ENCODE assay signal across 8 cellular contexts in the genomic region with DNA sequence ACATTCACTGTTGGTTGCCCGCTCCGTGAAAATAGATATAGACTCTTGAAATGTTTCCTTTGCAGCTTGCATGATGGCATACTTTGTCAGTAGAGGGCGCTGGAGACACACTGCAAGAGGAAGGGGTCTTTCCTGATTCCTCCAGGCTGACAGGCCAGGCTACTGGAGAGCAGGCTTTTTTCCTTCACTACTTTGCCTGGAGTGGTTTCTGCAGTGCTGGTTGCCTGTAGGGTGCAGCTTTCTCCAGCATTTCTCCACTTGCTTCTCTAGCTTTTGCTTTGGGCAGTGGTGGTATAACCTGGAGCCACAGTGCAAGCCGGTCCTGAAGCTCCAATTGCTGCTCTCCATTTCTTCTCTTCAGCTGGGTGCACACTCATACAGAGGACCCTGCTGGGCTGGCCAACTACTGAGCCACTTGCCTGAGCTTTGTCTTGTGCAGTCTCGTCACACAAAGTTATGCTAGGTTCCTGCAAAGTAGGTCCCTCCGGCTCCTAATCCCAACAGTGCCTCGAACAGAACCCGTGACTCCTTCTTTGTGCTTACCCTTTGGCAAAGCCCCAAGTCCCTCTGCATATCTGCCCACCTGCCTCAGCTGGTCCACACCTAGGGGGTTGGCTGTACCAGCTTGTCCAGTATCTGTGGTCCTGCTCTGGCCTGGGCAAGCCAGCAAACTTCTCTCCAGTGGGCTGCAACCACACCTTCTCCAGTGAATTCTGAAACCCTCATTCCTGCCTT. TPM values are rescaled to one million over a fixed set of nuclear protein-coding genes. Genes with fewer than 3 reads are reported as not detected.
A peak's percentile ranks its signal among the peaks of the same experiment; 100 is the strongest.
DNase-seq lines count a peak whose midpoint lies in the region; TF ChIP-seq lines count a peak whose summit lies in the region.

No MANE protein-coding gene starts in this region.

- no peaks in the 10 kb centered on the region for H3K4me1 ChIP-seq in A673 (ENCODE audit: insufficient read depth, low read length, poor library complexity, severe bottlenecking)
- H3K4me1 ChIP-seq in HEK293 (ENCODE audit: control insufficient read depth, insufficient read depth, low read length) = no peaks in the 10 kb centered on the region
- H3K4me1 ChIP-seq in MM.1S (ENCODE audit: low read length) = no peaks in the 10 kb centered on the region

- H2AFZ ChIP-seq in MM.1S (ENCODE audit: low read length) = no peak overlapping the region

- H3K79me2 ChIP-seq in MM.1S (ENCODE audit: low read length) = no peaks in the 10 kb centered on the region

- H3K27me3 ChIP-seq in A673 (replicated peaks; ENCODE audit: insufficient read depth, low read depth, low read length, poor library complexity) (no peaks in the 10 kb centered on the region), MM.1S (replicated peaks; ENCODE audit: insufficient read depth, low read length) (no peaks in the 10 kb centered on the region), dorsolateral prefrontal cortex (peaks cover 0 to 4% (median 0%) of the 10 kb centered on the region in 45 donors)

- H3F3A ChIP-seq in MM.1S (ENCODE audit: insufficient read depth, low read length) = no peaks in the 10 kb centered on the region

- intact Hi-C loops in A673 (cut with micrococcal nuclease; ENCODE audit: unreplicated experiment) (loop anchor here (1.0 to 5.0 kb wide), 2 partner anchors 79 to 558 kb away; no protein-coding TSS in a partner anchor), dorsolateral prefrontal cortex (cut with DNase I) (loop anchor here in 1 of 2 donors (5.0 kb wide), 1 partner anchor 78 kb away; no protein-coding TSS in a partner anchor)

- H3K36me3 ChIP-seq in A673 (ENCODE audit: insufficient read depth, low read length, poor library complexity, severe bottlenecking) = no peaks in the 10 kb centered on the region
- H3K36me3 ChIP-seq in HEK293 (ENCODE audit: control insufficient read depth in 2 of 2, insufficient read depth in 1 of 2, low read length in 2 of 2) = no peaks in the 10 kb centered on the region
- H3K36me3 ChIP-seq in MM.1S (replicated peaks; ENCODE audit: insufficient read depth, low read length) = no peaks in the 10 kb centered on the region

- H3K9me3 ChIP-seq in A673 (ENCODE audit: low read depth, low read length, poor library complexity, severe bottlenecking) = no peaks in the 10 kb centered on the region
- H3K9me3 ChIP-seq in HEK293 (ENCODE audit: control insufficient read depth, insufficient read depth, low read depth, low read length) = no peaks in the 10 kb centered on the region
- no peaks in the 10 kb centered on the region for H3K9me3 ChIP-seq in MM.1S (replicated peaks; ENCODE audit: insufficient read depth, low read length)

- H3K27ac ChIP-seq in A673 (ENCODE audit: low read depth, low read length, poor library complexity, severe bottlenecking) (no peak overlapping the region), HEK293 (ENCODE audit: extremely low read depth, low read depth, low read length) (no peak overlapping the region), MM.1S (ENCODE audit: low read length) (no peak overlapping the region), dorsolateral prefrontal cortex (no peak overlapping the region)

- CTCF ChIA-PET in A673 (lab: Charles Lee) = no interaction called here
- CTCF ChIA-PET in HEK293 (lab: Yijun Ruan, JAX) = interaction anchor here (0.5 to 3.2 kb wide), 21 partner anchors 8 to 610 kb away, joined by 3 to 73 read pairs (median 4); no protein-coding TSS in a partner anchor

- peak; percentile 68 for TF ChIP-seq CTCF in A673 (conservative IDR thresholded peaks at IDR 0.05; ENCODE audit: low read depth, low read length)
- peak; percentile 89 for TF ChIP-seq CTCF in GM12864 (IDR thresholded peaks at IDR 0.05; ENCODE audit: low read depth, low read length, missing control alignments)
- peak; percentile 71 for TF ChIP-seq CTCF in HEK293 (tag by site-specific recombination; IDR thresholded peaks at IDR 0.05)
- TF ChIP-seq CTCF in MM.1S (IDR thresholded peaks at IDR 0.05; ENCODE audit: low read length) = peak; percentile 89
- peak in 55 of 56 donors; percentile 27 to 80 (median 65) for TF ChIP-seq CTCF in dorsolateral prefrontal cortex (IDR thresholded peaks at IDR 0.05 in 54 of 56, conservative IDR thresholded peaks at IDR 0.05 in 2 of 56; ENCODE audit: low read depth in 1 of 56, partially characterized antibody in 56 of 56)

- BruUV-seq in A673 (replicated peaks; lab: Mats Ljungman, UMichigan) = no TSS peak

- POLR2A ChIA-PET in A673 (lab: Charles Lee; ENCODE audit: low non-redundant PET) = no interaction called here
- POLR2A ChIA-PET in HEK293 (lab: Yijun Ruan, JAX) = no interaction called here

- H3K9ac ChIP-seq in MM.1S (ENCODE audit: low read length) = no peak overlapping the region

- DNase-seq in A673 (ENCODE audit: low spot score) (peak; percentile 73), GM12864 (ENCODE audit: low read depth) (peak; percentile 45), MM.1S (peak; percentile 61), RPMI8226 (peak; percentile 61), dorsolateral prefrontal cortex (peak in 4 of 10 donors; percentile 6 to 46 (median 30)), medulla oblongata (ENCODE audit: extremely low spot score) (peak; percentile 80), ureter (ENCODE audit: low spot score) (peak; percentile 67)

- H3K4me2 ChIP-seq in MM.1S (ENCODE audit: low read depth, low read length) = no peak overlapping the region

- H4K20me1 ChIP-seq in MM.1S (ENCODE audit: insufficient read depth, low read length) = no peaks in the 10 kb centered on the region

- no peaks in the 10 kb centered on the region for H3K9me2 ChIP-seq in MM.1S (replicated peaks; ENCODE audit: insufficient read depth, low read length)

- no peak overlapping the region for H3K4me3 ChIP-seq in A673 (ENCODE audit: low read depth, low read length, poor library complexity, severe bottlenecking)
- no peak overlapping the region for H3K4me3 ChIP-seq in GM12864 (ENCODE audit: low read depth, low read length)
- H3K4me3 ChIP-seq in HEK293 (ENCODE audit: low read depth, low read length) = no peak overlapping the region
- no peak overlapping the region for H3K4me3 ChIP-seq in MM.1S (ENCODE audit: low read length)
- no peak overlapping the region for H3K4me3 ChIP-seq in dorsolateral prefrontal cortex

TF ChIP-seq in HEK293, 187 proteins besides CTCF, POLR2A, EP300 and RAD21 (continues in another document):
- TF ChIP-seq ZNF558 (tag by site-specific recombination; IDR thresholded peaks at IDR 0.05) (no peak), ZXDB (tag by site-specific recombination; IDR thresholded peaks at IDR 0.05) (no peak), FEZF1 (tag by site-specific recombination; IDR thresholded peaks at IDR 0.05) (no peak), ZNF548 (tag by site-specific recombination; IDR thresholded peaks at IDR 0.05) (no peak), KLF10 (tag by site-specific recombination; IDR thresholded peaks at IDR 0.05) (no peak), ZNF521 (tag by site-specific recombination; IDR thresholded peaks at IDR 0.05) (no peak), ZNF335 (tag by site-specific recombination; conservative IDR thresholded peaks at IDR 0.05) (0 out of 2 replicates have a peak, but pooled peaks have one; percentile 16)
- TF ChIP-seq, protein P1, sequence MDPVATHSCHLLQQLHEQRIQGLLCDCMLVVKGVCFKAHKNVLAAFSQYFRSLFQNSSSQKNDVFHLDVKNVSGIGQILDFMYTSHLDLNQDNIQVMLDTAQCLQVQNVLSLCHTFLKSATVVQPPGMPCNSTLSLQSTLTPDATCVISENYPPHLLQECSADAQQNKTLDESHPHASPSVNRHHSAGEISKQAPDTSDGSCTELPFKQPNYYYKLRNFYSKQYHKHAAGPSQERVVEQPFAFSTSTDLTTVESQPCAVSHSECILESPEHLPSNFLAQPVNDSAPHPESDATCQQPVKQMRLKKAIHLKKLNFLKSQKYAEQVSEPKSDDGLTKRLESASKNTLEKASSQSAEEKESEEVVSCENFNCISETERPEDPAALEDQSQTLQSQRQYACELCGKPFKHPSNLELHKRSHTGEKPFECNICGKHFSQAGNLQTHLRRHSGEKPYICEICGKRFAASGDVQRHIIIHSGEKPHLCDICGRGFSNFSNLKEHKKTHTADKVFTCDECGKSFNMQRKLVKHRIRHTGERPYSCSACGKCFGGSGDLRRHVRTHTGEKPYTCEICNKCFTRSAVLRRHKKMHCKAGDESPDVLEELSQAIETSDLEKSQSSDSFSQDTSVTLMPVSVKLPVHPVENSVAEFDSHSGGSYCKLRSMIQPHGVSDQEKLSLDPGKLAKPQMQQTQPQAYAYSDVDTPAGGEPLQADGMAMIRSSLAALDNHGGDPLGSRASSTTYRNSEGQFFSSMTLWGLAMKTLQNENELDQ (tag by site-specific recombination; IDR thresholded peaks at IDR 0.05; ENCODE audit: low read depth) = no peak
- TF ChIP-seq, protein P2, sequence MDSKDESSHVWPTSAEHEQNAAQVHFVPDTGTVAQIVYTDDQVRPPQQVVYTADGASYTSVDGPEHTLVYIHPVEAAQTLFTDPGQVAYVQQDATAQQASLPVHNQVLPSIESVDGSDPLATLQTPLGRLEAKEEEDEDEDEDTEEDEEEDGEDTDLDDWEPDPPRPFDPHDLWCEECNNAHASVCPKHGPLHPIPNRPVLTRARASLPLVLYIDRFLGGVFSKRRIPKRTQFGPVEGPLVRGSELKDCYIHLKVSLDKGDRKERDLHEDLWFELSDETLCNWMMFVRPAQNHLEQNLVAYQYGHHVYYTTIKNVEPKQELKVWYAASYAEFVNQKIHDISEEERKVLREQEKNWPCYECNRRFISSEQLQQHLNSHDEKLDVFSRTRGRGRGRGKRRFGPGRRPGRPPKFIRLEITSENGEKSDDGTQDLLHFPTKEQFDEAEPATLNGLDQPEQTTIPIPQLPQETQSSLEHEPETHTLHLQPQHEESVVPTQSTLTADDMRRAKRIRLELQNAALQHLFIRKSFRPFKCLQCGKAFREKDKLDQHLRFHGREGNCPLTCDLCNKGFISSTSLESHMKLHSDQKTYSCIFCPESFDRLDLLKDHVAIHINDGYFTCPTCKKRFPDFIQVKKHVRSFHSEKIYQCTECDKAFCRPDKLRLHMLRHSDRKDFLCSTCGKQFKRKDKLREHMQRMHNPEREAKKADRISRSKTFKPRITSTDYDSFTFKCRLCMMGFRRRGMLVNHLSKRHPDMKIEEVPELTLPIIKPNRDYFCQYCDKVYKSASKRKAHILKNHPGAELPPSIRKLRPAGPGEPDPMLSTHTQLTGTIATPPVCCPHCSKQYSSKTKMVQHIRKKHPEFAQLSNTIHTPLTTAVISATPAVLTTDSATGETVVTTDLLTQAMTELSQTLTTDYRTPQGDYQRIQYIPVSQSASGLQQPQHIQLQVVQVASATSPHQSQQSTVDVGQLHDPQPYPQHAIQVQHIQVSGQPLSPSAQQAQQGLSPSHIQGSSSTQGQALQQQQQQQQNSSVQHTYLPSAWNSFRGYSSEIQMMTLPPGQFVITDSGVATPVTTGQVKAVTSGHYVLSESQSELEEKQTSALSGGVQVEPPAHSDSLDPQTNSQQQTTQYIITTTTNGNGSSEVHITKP (tag by site-specific recombination; IDR thresholded peaks at IDR 0.05) = no peak

RNA-seq across cellular contexts. Expression of a gene that starts 46.3 kb away (rescaled TPM):
- not detected in 2 replicates for total RNA-seq in A673 (2021)
- total RNA-seq in dorsolateral prefrontal cortex = under 1 TPM in 22 of 120 experiments, not detected in 98; 0.06 to 0.72 (median 0.13) TPM
- total RNA-seq in ureter = 41.7 TPM

Comparison
In these comparisons a context has a peak if more than half of its experiments do, and no peak if none do; other contexts are left out.
1. RNA of a gene that starts 46.3 kb away (total RNA-seq): 41.7 TPM in ureter (single experiment); 0.06 to 0.72 TPM in dorsolateral prefrontal cortex and not detected in A673; every median in the first group is over 10 times any median in the second.
2. Peak in every context shown above with its lines, with median percentiles within 50 percentile points of each other: CTCF ChIP-seq.